Comparison of ENCODE assay signal across 12 cellular contexts in genomic region chr9:128634651-128635262, GRCh38. TPM values are rescaled to one million over a fixed set of nuclear protein-coding genes. Genes with fewer than 3 reads are reported as not detected.
DNase-seq lines count a peak whose midpoint lies in the region; ATAC-seq and TF ChIP-seq lines count a peak whose summit lies in the region.
"Had no signal": no experiment of that assay in that cellular context is flagged by ENCODE, and none has a peak within 500 bp of the region (broad histone marks: within the 10 kb centered on the region; RNA-seq: fewer than 3 reads in every experiment).

No MANE protein-coding gene starts in this region.

- H3K27ac ChIP-seq in angular gyrus (ENCODE audit: low read depth, low read length) (peak overlapping the region; percentile 72), hepatocyte (peak overlapping the region; percentile 72)

- no peak overlapping the region for H2AFZ ChIP-seq in hepatocyte

- no peak for TF ChIP-seq CTCF in hepatocyte (IDR thresholded peaks at IDR 0.05; ENCODE audit: poor library complexity)

- peaks cover 17% of the 10 kb centered on the region for H3K4me1 ChIP-seq in hepatocyte (ENCODE audit: insufficient read depth)
- H3K4me1 ChIP-seq in skeletal muscle satellite cell (ENCODE audit: control insufficient read depth, insufficient read depth, low read length) = peaks cover 37% of the 10 kb centered on the region

- H3K4me2 ChIP-seq in hepatocyte (peak overlapping the region; percentile 64), skeletal muscle satellite cell (ENCODE audit: low read length) (peak overlapping the region; percentile 77)

- no peak for ATAC-seq in GM21529 (IDR thresholded peaks at IDR 0.05; ENCODE audit: unreplicated experiment)

- no peaks in the 10 kb centered on the region for H3K27me3 ChIP-seq in hepatocyte
- no peaks in the 10 kb centered on the region for H3K27me3 ChIP-seq in skeletal muscle satellite cell (ENCODE audit: control insufficient read depth, insufficient read depth, low read length)

- no peaks in the 10 kb centered on the region for H3K9me2 ChIP-seq in hepatocyte (replicated peaks; ENCODE audit: insufficient read depth)

- H3K9me3 ChIP-seq in hepatocyte (ENCODE audit: low read depth) (no peaks in the 10 kb centered on the region), skeletal muscle satellite cell (replicated peaks; ENCODE audit: low read length) (no peaks in the 10 kb centered on the region)

- H3K4me3 ChIP-seq in hepatocyte (no peak overlapping the region), skeletal muscle satellite cell (ENCODE audit: low read length) (peak overlapping the region; percentile 46)

- H3K79me2 ChIP-seq in hepatocyte = no peaks in the 10 kb centered on the region

- DNase-seq in D341Med (ENCODE audit: low spot score) (peak; percentile 35), hepatocyte (ENCODE audit: low spot score) (no peak), HK-2 (ENCODE audit: unreplicated experiment) (no peak), superior temporal gyrus (ENCODE audit: extremely low spot score) (no peak), NCI-H526 (lab: John Stamatoyannopoulos, UW) (no peak)
- DNase-seq: activated CD4-positive, alpha-beta T cell treated with anti-CD3 and anti-CD28 coated beads, Interleukin-2, amount 50 U/mL, for 1 hour; activated naive CD4-positive, alpha-beta T cell treated with anti-CD3 and anti-CD28 coated beads, Interleukin-2, amount 50 U/mL, for 16 hours; GDM1; NCI-H2081 treated with DMSO at 0.1 percent for 48 hours had no signal

- peak overlapping the region; percentile 70 for H3K9ac ChIP-seq in skeletal muscle satellite cell (ENCODE audit: low read depth, low read length)

- H3K36me3 ChIP-seq in hepatocyte (replicated peaks; ENCODE audit: insufficient read depth, low read depth) (no peaks in the 10 kb centered on the region), skeletal muscle satellite cell (ENCODE audit: insufficient read depth, low read length) (peaks cover 49% of the 10 kb centered on the region)

- 89% methylated on average over 26 of the region's 26 CpGs for WGBS in hepatocyte (ENCODE audit: low lambda C conversion rate, missing lambda C conversion rate)

- no peaks in the 10 kb centered on the region for H4K20me1 ChIP-seq in hepatocyte (ENCODE audit: insufficient read depth, poor library complexity, severe bottlenecking)

RNA-seq across cellular contexts. Expression of gene DYNC2I2, which starts 21.9 kb away (rescaled TPM):
- 32.4 and 39.9 TPM in 2 replicates for total RNA-seq in hepatocyte
- 78.7 and 91.8 TPM in 2 replicates for polyA plus RNA-seq in hepatocyte
- total RNA-seq in skeletal muscle satellite cell (2012; rRNA removed) = 34.2 and 44.1 TPM in 2 replicates

RNA-seq across cellular contexts. Expression of gene SET, which starts 54.3 kb away (rescaled TPM):
- total RNA-seq in hepatocyte = 343 and 416 TPM in 2 replicates
- 213 and 217 TPM in 2 replicates for polyA plus RNA-seq in hepatocyte
- total RNA-seq in skeletal muscle satellite cell (2012; rRNA removed) = 329 and 459 TPM in 2 replicates
